Comparison of ENCODE assay signal across 12 cellular contexts in the genomic region with DNA sequence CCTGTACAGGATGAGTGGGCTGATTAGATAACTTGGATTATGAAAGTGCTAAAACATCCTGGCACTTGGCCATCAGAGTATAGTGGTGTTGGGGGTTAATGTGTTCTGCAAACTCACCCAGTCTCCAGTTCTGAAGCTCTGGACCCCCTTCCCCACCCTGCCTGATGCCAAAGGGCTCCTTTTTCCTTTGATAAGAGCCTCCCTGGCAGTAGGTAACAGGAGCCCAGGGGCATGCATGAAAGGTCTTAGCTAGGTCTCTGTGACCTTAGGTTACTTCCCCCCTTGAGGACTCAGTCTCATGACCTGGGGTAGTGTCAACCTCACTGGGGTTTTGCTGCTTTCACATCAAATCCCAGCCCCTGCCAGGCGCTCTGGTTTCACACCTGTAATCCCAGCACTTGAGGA. TPM values are rescaled to one million over a fixed set of nuclear protein-coding genes. Genes with fewer than 3 reads are reported as not detected.
A peak's percentile ranks its signal among the peaks of the same experiment; 100 is the strongest.
DNase-seq lines count a peak whose midpoint lies in the region; ATAC-seq and TF ChIP-seq lines count a peak whose summit lies in the region.
"Had no signal": no experiment of that assay in that cellular context is flagged by ENCODE, and none has a peak within 500 bp of the region (broad histone marks: within the 10 kb centered on the region; RNA-seq: fewer than 3 reads in every experiment).

No MANE protein-coding gene starts in this region.

- H3K27ac Mint-ChIP-seq in activated T-cell treated with anti-CD3 and anti-CD28 coated beads, Interleukin-2, amount 50 U/mL, for 72 hours = no peak overlapping the region
- H3K27ac Mint-ChIP-seq in WTC11 (peak overlapping the region; percentile 65; the same call in 1 of the 2 replicates), nephron progenitor cell (no peak overlapping the region)

- WGBS in HUES64 = 86% methylated on average over 1 of the region's 1 CpG
- 90 to 93% methylated on average over 1 of the region's 1 CpG for WGBS in sigmoid colon, 2 donors

- POLR2A ChIA-PET in WTC11 (lab: Charles Lee) = interaction anchor here (0.5 to 0.8 kb wide), 2 partner anchors 11 to 67 kb away, joined by 3 read pairs; no protein-coding TSS in a partner anchor

- TF ChIP-seq CTCF in WTC11 (IDR thresholded peaks at IDR 0.05) (no peak), nephron progenitor cell (IDR thresholded peaks at IDR 0.05) (no peak), sigmoid colon (IDR thresholded peaks at IDR 0.05) (no peak)

- H3K36me3 Mint-ChIP-seq in activated T-cell treated with anti-CD3 and anti-CD28 coated beads, Interleukin-2, amount 50 U/mL, for 72 hours (ENCODE audit: insufficient read depth in 2 of 2) = peaks cover 7 to 16% of the 10 kb centered on the region in 2 donors
- H3K36me3 Mint-ChIP-seq in WTC11 (peaks cover 20% of the 10 kb centered on the region), nephron progenitor cell (ENCODE audit: low read depth) (peaks cover 5% of the 10 kb centered on the region)

- H3K4me3 ChIP-seq in HUES64 (ENCODE audit: low read length) (no peak overlapping the region), sigmoid colon (no peak overlapping the region)
- H3K4me3 ChIP-seq: lung had no signal

- peaks cover 26% of the 10 kb centered on the region for H3K4me1 Mint-ChIP-seq in activated T-cell treated with anti-CD3 and anti-CD28 coated beads, Interleukin-2, amount 50 U/mL, for 72 hours (ENCODE audit: low read depth)
- H3K4me1 Mint-ChIP-seq in WTC11 (peaks cover 24% of the 10 kb centered on the region), nephron progenitor cell (peaks cover 31% of the 10 kb centered on the region)

- intact Hi-C loops in sigmoid colon (cut with DNase I) = loop anchor here (5.0 kb wide), 1 partner anchor 509 kb away; the partner anchor contains the start of genes MBD3L1 and ZNF558

- H3K27ac ChIP-seq in HUES64 (ENCODE audit: low read depth, low read length) (no peak overlapping the region; the same call in 1 of the 2 replicates), sigmoid colon (no peak overlapping the region)

- H3K9ac ChIP-seq in HUES64 (ENCODE audit: low read depth, low read length) = 0 out of 2 replicates have a peak overlapping the region, but pooled peaks have one; percentile 17

- H3K36me3 ChIP-seq in HUES64 (ENCODE audit: insufficient read depth, low read length) = peaks cover 20% of the 10 kb centered on the region
- peaks cover 0 to 16% (median 0%) of the 10 kb centered on the region in 4 donors for H3K36me3 ChIP-seq in sigmoid colon

- H3K9me3 ChIP-seq in HUES64 (ENCODE audit: insufficient read depth, low read depth, low read length) (no peaks in the 10 kb centered on the region), sigmoid colon (peaks cover 0 to 3% (median 0%) of the 10 kb centered on the region in 4 donors)

- no peaks in the 10 kb centered on the region for H3K27me3 Mint-ChIP-seq in activated T-cell treated with anti-CD3 and anti-CD28 coated beads, Interleukin-2, amount 50 U/mL, for 72 hours (ENCODE audit: low read depth)
- peaks cover 17% of the 10 kb centered on the region for H3K27me3 Mint-ChIP-seq in WTC11 (ENCODE audit: low read depth)
- peaks cover 27% of the 10 kb centered on the region for H3K27me3 Mint-ChIP-seq in nephron progenitor cell (ENCODE audit: low read depth, poor library complexity)
- H3K27me3 Mint-ChIP-seq: stimulated activated memory B cell treated with anti-CD40 and anti-IgM and Interleukin-4, amounts not matched to agents 10 μg/mL and 1 μg/mL and 100 μg/mL, for 72 hours had no signal

- H3K27me3 ChIP-seq in HUES64 (ENCODE audit: insufficient read depth, low read length) = no peaks in the 10 kb centered on the region
- H3K27me3 ChIP-seq in sigmoid colon = no peaks in the 10 kb centered on the region

- H3K9me3 Mint-ChIP-seq in activated T-cell treated with anti-CD3 and anti-CD28 coated beads, Interleukin-2, amount 50 U/mL, for 72 hours = no peaks in the 10 kb centered on the region
- H3K9me3 Mint-ChIP-seq in WTC11 (no peaks in the 10 kb centered on the region), nephron progenitor cell (peaks cover 10% of the 10 kb centered on the region)
- H3K9me3 Mint-ChIP-seq: stimulated activated memory B cell treated with anti-CD40 and anti-IgM and Interleukin-4, amounts not matched to agents 10 μg/mL and 1 μg/mL and 100 μg/mL, for 72 hours had no signal

- no peak for ATAC-seq in activated T-cell treated with anti-CD3 and anti-CD28 coated beads, Interleukin-2, amount 50 U/mL, for 72 hours (replicated peaks in 1 of 2)
- peak; percentile 2 for ATAC-seq in WTC11
- ATAC-seq in GM18517 (IDR thresholded peaks at IDR 0.05; ENCODE audit: unreplicated experiment) = no peak
- ATAC-seq: stimulated activated memory B cell treated with anti-CD40 and anti-IgM and Interleukin-4, amounts not matched to agents 10 μg/mL and 1 μg/mL and 100 μg/mL, for 72 hours had no signal

- TF ChIP-seq EP300 in sigmoid colon (IDR thresholded peaks at IDR 0.05) = no peak

- H3K4me1 ChIP-seq in HUES64 (ENCODE audit: insufficient read depth, low read length) (peaks cover 8% of the 10 kb centered on the region), sigmoid colon (peaks cover 0 to 37% (median 29%) of the 10 kb centered on the region in 4 donors)

- CTCF ChIA-PET in WTC11 (lab: Charles Lee) = interaction anchor here (0.5 to 3.9 kb wide), 6 partner anchors 12 to 268 kb away, joined by 3 to 25 read pairs (median 4); partner anchors contain the start of gene MARCHF2

- peak overlapping the region; percentile 98 to 100 for H3K4me3 Mint-ChIP-seq in activated T-cell treated with anti-CD3 and anti-CD28 coated beads, Interleukin-2, amount 50 U/mL, for 72 hours
- H3K4me3 Mint-ChIP-seq in WTC11 (peak overlapping the region; percentile 97; the same call in 1 of the 2 replicates), nephron progenitor cell (peak overlapping the region; percentile 11)

- DNase-seq in activated T-cell treated with anti-CD3 and anti-CD28 coated beads, Interleukin-2, amount 50 U/mL, for 72 hours = no peak
- DNase-seq in activated T-cell treated with anti-CD3 and anti-CD28 coated beads, Interleukin-2, amount 50 U/mL, for 1 hour = no peak
- no peak for DNase-seq in WTC11 (ENCODE audit: low spot score)
- no peak for DNase-seq in nephron progenitor cell
- DNase-seq in SIG-M5 treated with dmso at 0.1 percent for 504 hours (lab: John Stamatoyannopoulos, UW; ENCODE audit: unreplicated experiment) = no peak
- no peak for DNase-seq in sigmoid colon
- DNase-seq: hippocampal formation, NCI-H524 treated with DMSO at 0.1 percent for 48 hours had no signal

- TF ChIP-seq POLR2A in sigmoid colon (IDR thresholded peaks at IDR 0.05) = no peak

TF ChIP-seq in WTC11, 78 proteins besides CTCF, POLR2A, EP300 and RAD21 (continues in another document):
- no peak for TF ChIP-seq ZNF423 (CRISPR knock-in tag; IDR thresholded peaks at IDR 0.05)
- TF ChIP-seq, protein P1, sequence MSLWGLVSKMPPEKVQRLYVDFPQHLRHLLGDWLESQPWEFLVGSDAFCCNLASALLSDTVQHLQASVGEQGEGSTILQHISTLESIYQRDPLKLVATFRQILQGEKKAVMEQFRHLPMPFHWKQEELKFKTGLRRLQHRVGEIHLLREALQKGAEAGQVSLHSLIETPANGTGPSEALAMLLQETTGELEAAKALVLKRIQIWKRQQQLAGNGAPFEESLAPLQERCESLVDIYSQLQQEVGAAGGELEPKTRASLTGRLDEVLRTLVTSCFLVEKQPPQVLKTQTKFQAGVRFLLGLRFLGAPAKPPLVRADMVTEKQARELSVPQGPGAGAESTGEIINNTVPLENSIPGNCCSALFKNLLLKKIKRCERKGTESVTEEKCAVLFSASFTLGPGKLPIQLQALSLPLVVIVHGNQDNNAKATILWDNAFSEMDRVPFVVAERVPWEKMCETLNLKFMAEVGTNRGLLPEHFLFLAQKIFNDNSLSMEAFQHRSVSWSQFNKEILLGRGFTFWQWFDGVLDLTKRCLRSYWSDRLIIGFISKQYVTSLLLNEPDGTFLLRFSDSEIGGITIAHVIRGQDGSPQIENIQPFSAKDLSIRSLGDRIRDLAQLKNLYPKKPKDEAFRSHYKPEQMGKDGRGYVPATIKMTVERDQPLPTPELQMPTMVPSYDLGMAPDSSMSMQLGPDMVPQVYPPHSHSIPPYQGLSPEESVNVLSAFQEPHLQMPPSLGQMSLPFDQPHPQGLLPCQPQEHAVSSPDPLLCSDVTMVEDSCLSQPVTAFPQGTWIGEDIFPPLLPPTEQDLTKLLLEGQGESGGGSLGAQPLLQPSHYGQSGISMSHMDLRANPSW (CRISPR knock-in tag; conservative IDR thresholded peaks at IDR 0.05; ENCODE audit: low read depth) = no peak

RNA-seq across cellular contexts. Expression of gene RPS28, which starts 2.5 kb away (rescaled TPM):
- 1,000 to 10,000 TPM; 2,463 to 2,605 TPM for total RNA-seq in activated T-cell treated with anti-CD3 and anti-CD28 coated beads, Interleukin-2, amount 50 U/mL, for 72 hours
- 1,023 TPM for polyA plus RNA-seq in HUES64 (2013, experiment 1 of 2)
- 1,033 TPM for polyA plus RNA-seq in HUES64 (2013, experiment 2 of 2)
- total RNA-seq in WTC11 (2021) (2,082 to 2,373 TPM (median 2,292 TPM) in 3 replicates), sigmoid colon (100 to 1,000 TPM; 244 to 601 (median 414) TPM)
- polyA plus RNA-seq in sigmoid colon = 100 to 1,000 TPM; 574 to 938 (median 657) TPM

RNA-seq across cellular contexts. Expression of gene NDUFA7, which starts 2.6 kb away (rescaled TPM):
- total RNA-seq in activated T-cell treated with anti-CD3 and anti-CD28 coated beads, Interleukin-2, amount 50 U/mL, for 72 hours = 10 to 100 TPM; 59.4 to 62.5 TPM
- polyA plus RNA-seq in HUES64 (2013, experiment 1 of 2) = 103 TPM
- polyA plus RNA-seq in HUES64 (2013, experiment 2 of 2) = 123 TPM
- total RNA-seq in WTC11 (2021) (76.4 to 101 TPM (median 91.9 TPM) in 3 replicates), sigmoid colon (10 to 100 TPM; 21.0 to 35.5 (median 27.5) TPM)
- polyA plus RNA-seq in sigmoid colon = 100 to 1,000 TPM; 115 to 146 (median 130) TPM

RNA-seq across cellular contexts. Expression of gene CD320, which starts 15.6 kb away (rescaled TPM):
- 10 to 100 TPM; 32.0 to 38.9 TPM for total RNA-seq in activated T-cell treated with anti-CD3 and anti-CD28 coated beads, Interleukin-2, amount 50 U/mL, for 72 hours
- polyA plus RNA-seq in HUES64 (2013, experiment 1 of 2) = 68.8 TPM
- 67.1 TPM for polyA plus RNA-seq in HUES64 (2013, experiment 2 of 2)
- 107 to 121 TPM (median 114 TPM) in 3 replicates for total RNA-seq in WTC11 (2021)
- 10 to 100 TPM; 22.5 to 39.6 (median 28.7) TPM for total RNA-seq in sigmoid colon
- polyA plus RNA-seq in sigmoid colon = 10 to 100 TPM; 10.2 to 72.6 (median 12.0) TPM

RNA-seq across cellular contexts. Expression of gene KANK3, which starts 19.3 kb away (rescaled TPM):
- total RNA-seq in activated T-cell treated with anti-CD3 and anti-CD28 coated beads, Interleukin-2, amount 50 U/mL, for 72 hours = 1 to 10 TPM in 1 of 2 donors, under 1 TPM in 1; 0.99 to 1.6 TPM
- 0.85 TPM for polyA plus RNA-seq in HUES64 (2013, experiment 1 of 2)
- 0.89 TPM for polyA plus RNA-seq in HUES64 (2013, experiment 2 of 2)
- 7.8 to 8.0 TPM (median 8.0 TPM) in 3 replicates for total RNA-seq in WTC11 (2021)
- 1 to 10 TPM; 6.5 to 8.9 (median 8.4) TPM for total RNA-seq in sigmoid colon
- polyA plus RNA-seq in sigmoid colon = 1 to 10 TPM in 2 of 3 donors, under 1 TPM in 1; 0.92 to 4.9 (median 3.6) TPM

RNA-seq across cellular contexts. Expression of gene ANGPTL4, which starts 40.2 kb away (rescaled TPM):
- 1 to 10 TPM in 1 of 2 donors, under 1 TPM in 1; 0.89 to 5.0 TPM for total RNA-seq in activated T-cell treated with anti-CD3 and anti-CD28 coated beads, Interleukin-2, amount 50 U/mL, for 72 hours
- polyA plus RNA-seq in HUES64 (2013, experiment 1 of 2) = 1.5 TPM
- 1.3 TPM for polyA plus RNA-seq in HUES64 (2013, experiment 2 of 2)
- total RNA-seq in WTC11 (2021) (1.0 to 2.7 TPM (median 2.2 TPM) in 3 replicates), sigmoid colon (10 to 100 TPM in 3 of 4 donors, 1 to 10 TPM in 1; 7.1 to 31.6 (median 24.0) TPM)
- polyA plus RNA-seq in sigmoid colon = 10 to 100 TPM in 1 of 3 donors, 1 to 10 TPM in 2; 2.3 to 10.3 (median 2.4) TPM

Comparison
In these comparisons a context has a peak if more than half of its experiments do, and no peak if none do; other contexts are left out.
1. H3K4me3 Mint-ChIP-seq: peak in every context shown above with its lines; median percentile 99 in activated T-cell treated with anti-CD3 and anti-CD28 coated beads, Interleukin-2, amount 50 U/mL, for 72 hours; 97 in WTC11; 11 in nephron progenitor cell.